In genomic region chr19:52336976-52337375, GRCh38 we compare ENCODE assay signal across 9 cellular contexts. TPM values are rescaled to one million over a fixed set of nuclear protein-coding genes. Genes with fewer than 3 reads are reported as not detected.
A peak's percentile ranks its signal among the peaks of the same experiment; 100 is the strongest.
DNase-seq lines count a peak whose midpoint lies in the region; ATAC-seq, FAIRE-seq and TF ChIP-seq lines count a peak whose summit lies in the region.
"Had no signal": no experiment of that assay in that cellular context is flagged by ENCODE, and none has a peak within 500 bp of the region (broad histone marks: within the 10 kb centered on the region; RNA-seq: fewer than 3 reads in every experiment).

No MANE protein-coding gene starts in this region.

- no peak for TF ChIP-seq RAD21 in liver (IDR thresholded peaks at IDR 0.05)

- no peak overlapping the region for H3K27ac ChIP-seq in astrocyte (ENCODE audit: low read depth, low read length)
- no peak overlapping the region for H3K27ac ChIP-seq in liver (ENCODE audit: low read depth in 1 of 2, low read length in 2 of 2)
- H3K27ac ChIP-seq in transverse colon = peak overlapping the region in 2 of 4 donors; percentile 84 to 85

- peaks cover 12 to 17% of the 10 kb centered on the region in 2 donors for H3K9me3 Mint-ChIP-seq in activated T-cell treated with anti-CD3 and anti-CD28 coated beads, Interleukin-2, amount 50 U/mL, for 72 hours
- H3K9me3 Mint-ChIP-seq in astrocyte (ENCODE audit: unreplicated experiment) = peaks cover 15% of the 10 kb centered on the region

- H3K9me3 ChIP-seq in astrocyte (ENCODE audit: insufficient read depth, low read depth, low read length) = peaks cover 13% of the 10 kb centered on the region
- H3K9me3 ChIP-seq in liver (ENCODE audit: control insufficient read depth in 4 of 4, low read length in 3 of 4) = peaks cover 24 to 61% (median 35%) of the 10 kb centered on the region in 4 donors
- H3K9me3 ChIP-seq in transverse colon = peaks cover 19 to 30% of the 10 kb centered on the region in 2 donors

- no peak for TF ChIP-seq EP300 in transverse colon (IDR thresholded peaks at IDR 0.05; ENCODE audit: low read depth)

- H3K27me3 ChIP-seq in astrocyte (ENCODE audit: insufficient read depth, low read length) (no peaks in the 10 kb centered on the region), liver (ENCODE audit: control insufficient read depth in 4 of 4, insufficient read depth in 4 of 4, low read length in 3 of 4) (no peaks in the 10 kb centered on the region), transverse colon (no peaks in the 10 kb centered on the region)

- peak overlapping the region; percentile 100 for H3K4me2 ChIP-seq in astrocyte (ENCODE audit: low read length)

- TF ChIP-seq CTCF in astrocyte (IDR thresholded peaks at IDR 0.05; ENCODE audit: insufficient read depth, low read depth, low read length) (no peak), liver (IDR thresholded peaks at IDR 0.05; ENCODE audit: low read depth, low read length, missing input control) (no peak), transverse colon (IDR thresholded peaks at IDR 0.05) (no peak)

- no peak for FAIRE-seq in astrocyte (lab: Jason Lieb, UNC)

- no peaks in the 10 kb centered on the region for H4K20me1 ChIP-seq in astrocyte (ENCODE audit: insufficient read depth, low read length)

- H3K4me1 Mint-ChIP-seq in activated T-cell treated with anti-CD3 and anti-CD28 coated beads, Interleukin-2, amount 50 U/mL, for 72 hours (ENCODE audit: low read depth) = peaks cover 18% of the 10 kb centered on the region
- no peaks in the 10 kb centered on the region for H3K4me1 Mint-ChIP-seq in astrocyte (ENCODE audit: low read depth, unreplicated experiment)

- no peaks in the 10 kb centered on the region for H3K27me3 Mint-ChIP-seq in activated T-cell treated with anti-CD3 and anti-CD28 coated beads, Interleukin-2, amount 50 U/mL, for 72 hours (ENCODE audit: low read depth)
- no peaks in the 10 kb centered on the region for H3K27me3 Mint-ChIP-seq in astrocyte (ENCODE audit: low read depth, unreplicated experiment)

- H3K4me1 ChIP-seq in astrocyte (ENCODE audit: insufficient read depth, low read length) = no peaks in the 10 kb centered on the region
- H3K4me1 ChIP-seq in liver (ENCODE audit: control insufficient read depth in 4 of 4, insufficient read depth in 4 of 4, low read length in 3 of 4) = no peaks in the 10 kb centered on the region
- peaks cover 0 to 8% (median 3%) of the 10 kb centered on the region in 4 donors for H3K4me1 ChIP-seq in transverse colon

- H3K36me3 Mint-ChIP-seq in activated T-cell treated with anti-CD3 and anti-CD28 coated beads, Interleukin-2, amount 50 U/mL, for 72 hours (ENCODE audit: insufficient read depth in 2 of 2) = peaks cover 20 to 31% of the 10 kb centered on the region in 2 donors
- peaks cover 21% of the 10 kb centered on the region for H3K36me3 Mint-ChIP-seq in astrocyte (ENCODE audit: low read depth, unreplicated experiment)

- peak in 1 of 2 donors; percentile 9 for DNase-seq in activated T-cell treated with anti-CD3 and anti-CD28 coated beads, Interleukin-2, amount 50 U/mL, for 72 hours
- no peak for DNase-seq in activated T-cell treated with anti-CD3 and anti-CD28 coated beads, Interleukin-2, amount 50 U/mL, for 48 hours
- DNase-seq in astrocyte (ENCODE audit: low read depth) (peak; percentile 5), transverse colon (no peak), medulla oblongata (ENCODE audit: extremely low spot score) (no peak), RPMI8226 (no peak)
- DNase-seq: NCI-H1694 had no signal

- peak overlapping the region; percentile 95 for H3K4me3 ChIP-seq in astrocyte (ENCODE audit: insufficient read depth, low read depth, low read length)
- peak overlapping the region in 2 of 3 donors; percentile 58 to 67 for H3K4me3 ChIP-seq in liver (ENCODE audit: low read depth in 1 of 3, low read length in 3 of 3)
- H3K4me3 ChIP-seq in transverse colon = peak overlapping the region in 3 of 4 donors; percentile 63 to 82 (median 68)

- WGBS in liver = 7% methylated on average over 3 of the region's 3 CpGs
- 9 to 18% methylated on average over 3 of the region's 3 CpGs for WGBS in transverse colon (ENCODE audit: low coverage in 1 of 2), 2 donors

- peak overlapping the region; percentile 92 for H3K27ac Mint-ChIP-seq in activated T-cell treated with anti-CD3 and anti-CD28 coated beads, Interleukin-2, amount 50 U/mL, for 72 hours
- peak overlapping the region; percentile 93 for H3K27ac Mint-ChIP-seq in astrocyte (ENCODE audit: unreplicated experiment)

- TF ChIP-seq POLR2A in transverse colon (IDR thresholded peaks at IDR 0.05) = no peak

- peak overlapping the region; percentile 88 to 90 for H3K4me3 Mint-ChIP-seq in activated T-cell treated with anti-CD3 and anti-CD28 coated beads, Interleukin-2, amount 50 U/mL, for 72 hours
- peak overlapping the region; percentile 99 for H3K4me3 Mint-ChIP-seq in astrocyte (ENCODE audit: unreplicated experiment)

- in situ Hi-C loops in transverse colon (cut with MboI; ENCODE audit: low pct_ligation_motif_present in 1 of 4, low pct_unique_long_range_greater_than_20kb in 1 of 4, low sequenced_read_pairs in 3 of 4) = no loop called here

- H2AFZ ChIP-seq in astrocyte (ENCODE audit: low read depth, low read length) = peak overlapping the region; percentile 86

- peaks cover 3% of the 10 kb centered on the region for H3K79me2 ChIP-seq in astrocyte (ENCODE audit: insufficient read depth, low read length)

- H3K36me3 ChIP-seq in astrocyte (ENCODE audit: insufficient read depth, low read length) (no peaks in the 10 kb centered on the region), liver (ENCODE audit: control insufficient read depth in 4 of 4, insufficient read depth in 3 of 4, low read depth in 1 of 4, low read length in 3 of 4) (no peaks in the 10 kb centered on the region), transverse colon (no peaks in the 10 kb centered on the region)

- H3K9ac ChIP-seq in astrocyte (ENCODE audit: low read length) (peak overlapping the region; percentile 98), liver (ENCODE audit: low read depth in 1 of 2, low read length in 2 of 2) (no peak overlapping the region)

- no peak for ATAC-seq in activated T-cell treated with anti-CD3 and anti-CD28 coated beads, Interleukin-2, amount 50 U/mL, for 72 hours (replicated peaks in 1 of 2)
- ATAC-seq in HG02981 (IDR thresholded peaks at IDR 0.05; ENCODE audit: unreplicated experiment) = no peak

- intact Hi-C loops in transverse colon (cut with DNase I; ENCODE audit: low total_unique reads) = no loop called here

TF ChIP-seq in liver, 16 proteins besides CTCF, POLR2A, EP300 and RAD21:
- no peak for TF ChIP-seq HNF4G (IDR thresholded peaks at IDR 0.05)
- TF ChIP-seq FOXA1 (IDR thresholded peaks at IDR 0.05) = no peak
- TF ChIP-seq GABPA (IDR thresholded peaks at IDR 0.05 in 1 of 2, conservative IDR thresholded peaks at IDR 0.05 in 1 of 2) = no peak
- no peak for TF ChIP-seq ZBTB33 (IDR thresholded peaks at IDR 0.05)
- no peak for TF ChIP-seq TAF1 (conservative IDR thresholded peaks at IDR 0.05)
- no peak for TF ChIP-seq FOXA2 (IDR thresholded peaks at IDR 0.05)
- no peak for TF ChIP-seq HNF4A (conservative IDR thresholded peaks at IDR 0.05)
- TF ChIP-seq YY1 (IDR thresholded peaks at IDR 0.05) = no peak

RNA-seq across cellular contexts. Expression of gene ZNF610, which starts 0.9 kb away (rescaled TPM):
- total RNA-seq in activated T-cell treated with anti-CD3 and anti-CD28 coated beads, Interleukin-2, amount 50 U/mL, for 72 hours = 1 to 10 TPM; 2.3 to 3.7 TPM
- total RNA-seq in astrocyte (5.7 and 5.8 TPM in 2 replicates), liver (under 1 TPM; 0.08 to 0.89 TPM), transverse colon (1 to 10 TPM in 2 of 4 donors, under 1 TPM in 1, not detected in 1; 0.68 to 6.6 (median 1.6) TPM)
- under 1 TPM; 0.21 to 0.25 TPM for polyA plus RNA-seq in liver

RNA-seq across cellular contexts. Expression of gene ZNF880, which starts 32.7 kb away (rescaled TPM):
- 10 to 100 TPM; 11.9 to 12.8 TPM for total RNA-seq in activated T-cell treated with anti-CD3 and anti-CD28 coated beads, Interleukin-2, amount 50 U/mL, for 72 hours
- total RNA-seq in astrocyte (8.3 and 11.0 TPM in 2 replicates), liver (1 to 10 TPM; 2.2 to 3.3 TPM), transverse colon (10 to 100 TPM in 1 of 4 donors, 1 to 10 TPM in 3; 3.6 to 16.7 (median 8.8) TPM)
- polyA plus RNA-seq in liver = 1 to 10 TPM; 2.1 to 2.6 TPM

RNA-seq across cellular contexts. Expression of gene ZNF480, which starts 40.0 kb away (rescaled TPM):
- 1 to 10 TPM; 5.6 to 10.0 TPM for total RNA-seq in activated T-cell treated with anti-CD3 and anti-CD28 coated beads, Interleukin-2, amount 50 U/mL, for 72 hours
- total RNA-seq in astrocyte = 8.8 and 12.6 TPM in 2 replicates
- 1 to 10 TPM; 3.4 to 3.5 TPM for total RNA-seq in liver
- polyA plus RNA-seq in liver = 1 to 10 TPM; 1.8 to 7.3 TPM
- total RNA-seq in transverse colon = 10 to 100 TPM in 3 of 4 donors, 1 to 10 TPM in 1; 9.4 to 20.1 (median 10.7) TPM
